ENCODE assay signal across 8 cellular contexts in genomic region chr7:134458341-134458805, GRCh38.
A peak's percentile ranks its signal among the peaks of the same experiment; 100 is the strongest.
DNase-seq lines count a peak whose midpoint lies in the region; ATAC-seq and TF ChIP-seq lines count a peak whose summit lies in the region.

No MANE protein-coding gene starts in this region.

- H3K27me3 ChIP-seq in brain microvascular endothelial cell (replicated peaks) = no peaks in the 10 kb centered on the region

- DNase-seq in ELF-1 (ENCODE audit: low read depth, low spot score) (peak; percentile 76), T1000 (lab: John Stamatoyannopoulos, UW) (peak; percentile 18), brain microvascular endothelial cell (no peak), iPS-NIHi7 (ENCODE audit: extremely low spot score) (peak; percentile 60), HuH-7 (ENCODE audit: low spot score) (no peak)
- peak; percentile 12 to 43 (median 14) for DNase-seq in stimulated activated CD4-positive, alpha-beta T cell treated with anti-CD3 and anti-CD28 coated beads, Interleukin-12 subunit alpha, Interleukin-12 subunit beta, amount 100 ng/mL, for 48 hours (ENCODE audit: low read depth in 2 of 3, low spot score in 1 of 3)

- no peaks in the 10 kb centered on the region for H3K9me3 ChIP-seq in KOPT-K1 (ENCODE audit: insufficient read depth, low read length, poor library complexity, severe bottlenecking)

- peak; percentile 46 for ATAC-seq in GM21619 (IDR thresholded peaks at IDR 0.05; ENCODE audit: unreplicated experiment)

- H3K27ac ChIP-seq in KOPT-K1 (ENCODE audit: low read depth, low read length, poor library complexity, severe bottlenecking) (peak overlapping the region; percentile 54), brain microvascular endothelial cell (no peak overlapping the region)

- H3K36me3 ChIP-seq in KOPT-K1 (ENCODE audit: insufficient read depth, low read length) = peaks cover 10% of the 10 kb centered on the region; the same call in 1 of the 2 replicates
- H3K36me3 ChIP-seq in brain microvascular endothelial cell (replicated peaks) = no peaks in the 10 kb centered on the region

- TF ChIP-seq CTCF in brain microvascular endothelial cell (IDR thresholded peaks at IDR 0.05; ENCODE audit: low read depth, low read length, missing control alignments) = peak; percentile 54

- peak overlapping the region; percentile 91 for H3K4me3 ChIP-seq in brain microvascular endothelial cell (ENCODE audit: low read depth, low read length)

- in situ Hi-C loops in brain microvascular endothelial cell (cut with HindIII; ENCODE audit: low pct_ligation_motif_present, low sequenced_read_pairs) = no loop called here

Comparison
In these comparisons a context has a peak if more than half of its experiments do, and no peak if none do; other contexts are left out.
1. DNase-seq: peak in ELF-1 (single experiment), T1000 (single experiment), iPS-NIHi7 (single experiment) and stimulated activated CD4-positive, alpha-beta T cell treated with anti-CD3 and anti-CD28 coated beads, Interleukin-12 subunit alpha, Interleukin-12 subunit beta, amount 100 ng/mL, for 48 hours (3 of 3); none in brain microvascular endothelial cell (single experiment) and HuH-7 (single experiment).